21 cellular contexts compared by ENCODE assay signal in genomic region chr19:688214-688613, GRCh38. TPM values are rescaled to one million over a fixed set of nuclear protein-coding genes. Genes with fewer than 3 reads are reported as not detected.
A peak's percentile ranks its signal among the peaks of the same experiment; 100 is the strongest.
DNase-seq lines count a peak whose midpoint lies in the region; ATAC-seq, FAIRE-seq and TF ChIP-seq lines count a peak whose summit lies in the region.
"Had no signal": no experiment of that assay in that cellular context is flagged by ENCODE, and none has a peak within 500 bp of the region (broad histone marks: within the 10 kb centered on the region; RNA-seq: fewer than 3 reads in every experiment).

No MANE protein-coding gene starts in this region.

- ATAC-seq in A549 = peak in 1 of 2 experiments; percentile 13; a peak in 1 of 6 replicates
- ATAC-seq in activated CD8-positive, alpha-beta T cell treated with anti-CD3 and anti-CD28 coated beads for 36 hours = no peak
- no peak for ATAC-seq in GM21528 (IDR thresholded peaks at IDR 0.05; ENCODE audit: low FRiP score, unreplicated experiment)
- ATAC-seq: CD8-positive, alpha-beta T cell; GM12878; GM23338 had no signal

- FAIRE-seq in A549 (lab: Jason Lieb, UNC) = no peak
- FAIRE-seq: A204.1, D721Med, GM12878, GM18507 had no signal

- H3K9me3 Mint-ChIP-seq in activated CD8-positive, alpha-beta T cell treated with anti-CD3 and anti-CD28 coated beads for 36 hours = no peaks in the 10 kb centered on the region
- H3K9me3 Mint-ChIP-seq: CD8-positive, alpha-beta T cell; GM23338 had no signal

- no peaks in the 10 kb centered on the region for H3K4me1 Mint-ChIP-seq in activated CD8-positive, alpha-beta T cell treated with anti-CD3 and anti-CD28 coated beads for 36 hours (ENCODE audit: low read depth)
- H3K4me1 Mint-ChIP-seq: GM23338 had no signal

- no peak overlapping the region for H3K27ac Mint-ChIP-seq in activated CD8-positive, alpha-beta T cell treated with anti-CD3 and anti-CD28 coated beads for 36 hours
- H3K27ac Mint-ChIP-seq: CD14-positive monocyte; CD8-positive, alpha-beta T cell; GM23338 had no signal

- no peak for TF ChIP-seq EP300 in A549 (IDR thresholded peaks at IDR 0.05)
- no peak for TF ChIP-seq EP300 in Ishikawa (IDR thresholded peaks at IDR 0.05; ENCODE audit: borderline replicate concordance)

- no peak for TF ChIP-seq CTCF in A549 (IDR thresholded peaks at IDR 0.05)
- TF ChIP-seq CTCF in activated CD8-positive, alpha-beta T cell treated with anti-CD3 and anti-CD28 coated beads for 36 hours (IDR thresholded peaks at IDR 0.05) = no peak

- H3K9me3 ChIP-seq in A549 = no peaks in the 10 kb centered on the region

- DNase-seq in A549 (ENCODE audit: low read depth in 1 of 2, low spot score in 1 of 2) = no peak
- DNase-seq in EH (ENCODE audit: low read depth) = peak; percentile 52
- DNase-seq in hepatic stellate cell (ENCODE audit: low spot score) = peak; percentile 55
- DNase-seq in activated CD8-positive, alpha-beta T cell treated with anti-CD3 and anti-CD28 coated beads for 36 hours = no peak
- DNase-seq in NCI-H2171 (lab: John Stamatoyannopoulos, UW) = no peak
- DNase-seq: CD8-positive, alpha-beta T cell; COR-L47; DMS153; DND-41; H7 had no signal

- peaks cover 10% of the 10 kb centered on the region; the same call in 2 of the 3 replicates for H3K4me1 ChIP-seq in A549

- POLR2A ChIA-PET in A549 (lab: Yijun Ruan, JAX) = interaction anchor here (0.6 kb wide), 2 partner anchors 40 to 64 kb away, joined by 3 read pairs; no protein-coding TSS in a partner anchor
- POLR2A ChIA-PET in activated CD8-positive, alpha-beta T cell treated with anti-CD3 and anti-CD28 coated beads for 36 hours (lab: Charles Lee) = interaction anchor here (0.6 to 1.4 kb wide), 4 partner anchors 9 to 292 kb away, joined by 3 to 4 read pairs (median 4); no protein-coding TSS in a partner anchor

- no peak overlapping the region for H3K4me3 Mint-ChIP-seq in activated CD8-positive, alpha-beta T cell treated with anti-CD3 and anti-CD28 coated beads for 36 hours
- H3K4me3 Mint-ChIP-seq: CD14-positive monocyte; CD8-positive, alpha-beta T cell; GM23338 had no signal

- no peaks in the 10 kb centered on the region for H3K27me3 Mint-ChIP-seq in activated CD8-positive, alpha-beta T cell treated with anti-CD3 and anti-CD28 coated beads for 36 hours

- H3K4me2 ChIP-seq in A549 = peak overlapping the region; percentile 59
- H3K4me2 ChIP-seq: GM23338 had no signal

- intact Hi-C loops in activated CD8-positive, alpha-beta T cell treated with anti-CD3 and anti-CD28 coated beads for 36 hours (cut with micrococcal nuclease) = no loop called here

- no peak for TF ChIP-seq RAD21 in A549 (conservative IDR thresholded peaks at IDR 0.05 in 1 of 2, IDR thresholded peaks at IDR 0.05 in 1 of 2)
- TF ChIP-seq RAD21 in Ishikawa (IDR thresholded peaks at IDR 0.05; ENCODE audit: low read depth) = no peak

- CTCF ChIA-PET in A549 (lab: Yijun Ruan, JAX) = interaction anchor here (0.7 to 3.0 kb wide), 3 partner anchors 46 to 104 kb away, joined by 3 to 17 read pairs (median 4); no protein-coding TSS in a partner anchor
- CTCF ChIA-PET in activated CD8-positive, alpha-beta T cell treated with anti-CD3 and anti-CD28 coated beads for 36 hours (lab: Charles Lee) = no interaction called here

- no peak for TF ChIP-seq POLR2A in A549 (IDR thresholded peaks at IDR 0.05; ENCODE audit: low read length)

- peak overlapping the region; percentile 27 to 72; a peak in 3 of 6 replicates for H3K27ac ChIP-seq in A549

- H3K4me3 ChIP-seq in A549 = no peak overlapping the region
- H3K4me3 ChIP-seq: GM12878, GM23338 had no signal

- no peaks in the 10 kb centered on the region for H3K36me3 Mint-ChIP-seq in activated CD8-positive, alpha-beta T cell treated with anti-CD3 and anti-CD28 coated beads for 36 hours (ENCODE audit: low read depth)
- H3K36me3 Mint-ChIP-seq: CD14-positive monocyte; CD8-positive, alpha-beta T cell had no signal

- 9% methylated on average over 12 of the region's 15 CpGs for WGBS in A549 (ENCODE audit: missing lambda C conversion rate)

TF ChIP-seq in A549, 52 proteins besides CTCF, POLR2A, EP300 and RAD21 (continues in another document):
- no peak for TF ChIP-seq HEYL (CRISPR knock-in tag; IDR thresholded peaks at IDR 0.05)
- no peak for TF ChIP-seq NR3C1 (IDR thresholded peaks at IDR 0.05)
- TF ChIP-seq HMGXB4 (CRISPR knock-in tag; IDR thresholded peaks at IDR 0.05; ENCODE audit: borderline replicate concordance) = no peak
- TF ChIP-seq CEBPB (IDR thresholded peaks at IDR 0.05) = peak; percentile 51 to 81; a peak in 3 of 4 replicates

TF ChIP-seq in Ishikawa, 13 proteins besides CTCF, POLR2A, EP300 and RAD21:
- TF ChIP-seq REST (IDR thresholded peaks at IDR 0.05; ENCODE audit: low read depth) (no peak), CEBPB (IDR thresholded peaks at IDR 0.05) (peak; percentile 51; the same call in 1 of the 2 replicates), NFIC (IDR thresholded peaks at IDR 0.05) (no peak), FOXM1 (IDR thresholded peaks at IDR 0.05; ENCODE audit: borderline replicate concordance, low read depth) (no peak), YY1 (IDR thresholded peaks at IDR 0.05; ENCODE audit: low read depth) (no peak), CREB1 (IDR thresholded peaks at IDR 0.05; ENCODE audit: low read depth) (no peak), ZBTB7A (IDR thresholded peaks at IDR 0.05; ENCODE audit: low read depth) (no peak)
TF ChIP-seq in Ishikawa: peak in this region for 1.

RNA-seq across cellular contexts. Expression of gene PRSS57, which starts 7.0 kb away (rescaled TPM):
- polyA plus RNA-seq in A549 (2011; rRNA removed) = 0.10 TPM in 1 of 2 replicates, not detected in the other
- polyA plus RNA-seq in A549 (2012; cell fraction: cytosol; rRNA removed) = 0.06 and 0.11 TPM in 2 replicates
- 0.10 TPM in 1 of 2 replicates, not detected in the other for polyA plus RNA-seq in A549 (2012; cell fraction: nucleus; rRNA removed)
- not detected in 3 replicates for polyA plus RNA-seq in A549 (2017; fragmentation: RNase III; extraction: RNeasy Plus Mini Kit Qiagen cat#74134 plus additional on column Dnase treatment)
- not detected in 2 replicates for polyA minus RNA-seq in A549 (2011; rRNA and poly(A)+ RNA removed)
- total RNA-seq in activated CD8-positive, alpha-beta T cell treated with anti-CD3 and anti-CD28 coated beads for 36 hours = not detected
- total RNA-seq: CD8-positive, alpha-beta T cell; GM12878; GM23338; H7; HT-29 had no signal
- polyA plus RNA-seq: AG04450, BJ, GM12878 had no signal

RNA-seq across cellular contexts. Expression of gene FSTL3, which starts 12.0 kb away (rescaled TPM):
- polyA plus RNA-seq in A549 (2011; rRNA removed) = 45.5 and 58.1 TPM in 2 replicates
- 109 and 193 TPM in 2 replicates for polyA plus RNA-seq in A549 (2012; cell fraction: cytosol; rRNA removed)
- polyA plus RNA-seq in A549 (2012; cell fraction: nucleus; rRNA removed) = 322 and 573 TPM in 2 replicates
- 110 to 131 TPM (median 118 TPM) in 3 replicates for polyA plus RNA-seq in A549 (2017; fragmentation: RNase III; extraction: RNeasy Plus Mini Kit Qiagen cat#74134 plus additional on column Dnase treatment)
- 32.4 and 35.3 TPM in 2 replicates for polyA minus RNA-seq in A549 (2011; rRNA and poly(A)+ RNA removed)
- total RNA-seq in activated CD8-positive, alpha-beta T cell treated with anti-CD3 and anti-CD28 coated beads for 36 hours = 10 to 100 TPM; 12.3 TPM

RNA-seq across cellular contexts. Expression of gene PALM, which starts 20.5 kb away (rescaled TPM):
- polyA plus RNA-seq in A549 (2011; rRNA removed) (2.0 and 3.0 TPM in 2 replicates), A549 (2017; fragmentation: RNase III; extraction: RNeasy Plus Mini Kit Qiagen cat#74134 plus additional on column Dnase treatment) (11.4 to 17.5 TPM (median 15.7 TPM) in 3 replicates)
- 5.4 and 7.0 TPM in 2 replicates for polyA plus RNA-seq in A549 (2012; cell fraction: cytosol; rRNA removed)
- 8.5 and 8.8 TPM in 2 replicates for polyA plus RNA-seq in A549 (2012; cell fraction: nucleus; rRNA removed)
- polyA minus RNA-seq in A549 (2011; rRNA and poly(A)+ RNA removed) = 2.2 and 3.7 TPM in 2 replicates
- total RNA-seq in activated CD8-positive, alpha-beta T cell treated with anti-CD3 and anti-CD28 coated beads for 36 hours = under 1 TPM; 0.22 to 0.36 TPM
- total RNA-seq: CD8-positive, alpha-beta T cell; HT-29 had no signal
- polyA plus RNA-seq: CD14-positive monocyte had no signal

RNA-seq across cellular contexts. Expression of gene RNF126, which starts 25.2 kb away (rescaled TPM):
- polyA plus RNA-seq in A549 (2011; rRNA removed) (3.1 and 4.9 TPM in 2 replicates), A549 (2017; fragmentation: RNase III; extraction: RNeasy Plus Mini Kit Qiagen cat#74134 plus additional on column Dnase treatment) (35.0 to 36.3 TPM (median 35.4 TPM) in 3 replicates)
- polyA plus RNA-seq in A549 (2012; cell fraction: cytosol; rRNA removed) = 43.6 and 53.5 TPM in 2 replicates
- 71.1 and 89.5 TPM in 2 replicates for polyA plus RNA-seq in A549 (2012; cell fraction: nucleus; rRNA removed)
- polyA minus RNA-seq in A549 (2011; rRNA and poly(A)+ RNA removed) = 2.4 and 5.0 TPM in 2 replicates
- total RNA-seq in activated CD8-positive, alpha-beta T cell treated with anti-CD3 and anti-CD28 coated beads for 36 hours = 100 to 1,000 TPM in 1 of 2 experiments, 10 to 100 TPM in 1; 99.1 to 101 TPM

RNA-seq across cellular contexts. Expression of gene FGF22, which starts 48.5 kb away (rescaled TPM):
- polyA plus RNA-seq in A549 (2011; rRNA removed) (0.13 TPM in 1 of 2 replicates, not detected in the other), A549 (2017; fragmentation: RNase III; extraction: RNeasy Plus Mini Kit Qiagen cat#74134 plus additional on column Dnase treatment) (0.79 to 1.1 TPM (median 1.0 TPM) in 3 replicates)
- 0.28 and 0.39 TPM in 2 replicates for polyA plus RNA-seq in A549 (2012; cell fraction: cytosol; rRNA removed)
- 1.5 and 1.7 TPM in 2 replicates for polyA plus RNA-seq in A549 (2012; cell fraction: nucleus; rRNA removed)
- not detected in 2 replicates for polyA minus RNA-seq in A549 (2011; rRNA and poly(A)+ RNA removed)
- under 1 TPM in 1 of 2 experiments, not detected in 1; 0.16 TPM for total RNA-seq in activated CD8-positive, alpha-beta T cell treated with anti-CD3 and anti-CD28 coated beads for 36 hours
- total RNA-seq: GM12878, H7 had no signal
- polyA plus RNA-seq: AG04450, CD14-positive monocyte had no signal

Comparison
In these comparisons a context has a peak if more than half of its experiments do, and no peak if none do; other contexts are left out.
1. DNase-seq: peak in EH (single experiment) and hepatic stellate cell (single experiment); none in A549 (0 of 2), activated CD8-positive, alpha-beta T cell treated with anti-CD3 and anti-CD28 coated beads for 36 hours (single experiment) and NCI-H2171 (single experiment).